ENCODE assay signal across 15 cellular contexts in the genomic region with DNA sequence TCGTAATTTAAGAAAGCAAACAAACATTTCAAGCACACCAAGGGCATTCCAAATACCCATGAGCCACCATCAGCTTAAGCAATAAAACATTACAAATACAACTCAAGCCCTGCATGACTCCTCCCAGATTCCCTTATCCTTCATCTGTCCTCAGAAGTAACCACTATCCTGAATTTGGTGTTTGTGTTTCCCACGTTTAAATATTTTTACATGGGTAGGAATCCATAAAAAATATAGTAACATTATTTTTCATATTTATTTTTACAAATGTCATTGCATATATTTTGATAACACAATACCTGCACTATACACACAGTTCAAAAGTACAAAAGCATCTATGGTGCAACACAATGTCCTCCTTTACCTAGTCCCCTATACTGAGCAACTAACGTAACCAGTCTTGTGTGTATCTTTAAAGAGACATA. TPM values are rescaled to one million over a fixed set of nuclear protein-coding genes. Genes with fewer than 3 reads are reported as not detected.
DNase-seq lines count a peak whose midpoint lies in the region; ATAC-seq and TF ChIP-seq lines count a peak whose summit lies in the region.
"Had no signal": no experiment of that assay in that cellular context is flagged by ENCODE, and none has a peak within 500 bp of the region (broad histone marks: within the 10 kb centered on the region; RNA-seq: fewer than 3 reads in every experiment).

No MANE protein-coding gene starts in this region.

- DNase-seq in PC-3 (peak; percentile 48), fibroblast of mammary gland (ENCODE audit: low read depth) (peak; percentile 43), retina (no peak)
- DNase-seq: activated naive CD4-positive, alpha-beta T cell treated with anti-CD3 and anti-CD28 coated beads, Interleukin-2, amount 10 ng/mL, durations not matched to agents 7 days and 5 days; CD4-positive, CD25-positive, alpha-beta regulatory T cell; effector memory CD8-positive, alpha-beta T cell; KBM-7; NCI-H1694 treated with DMSO at 0.1 percent for 48 hours; NCI-H524; Peyer's patch; sigmoid colon; stimulated activated CD4-positive, alpha-beta T cell treated with anti-CD3 and anti-CD28 coated beads, Interleukin-4, amount 100 ng/mL, for 4 hours; transverse colon had no signal

- 55% methylated on average over 3 of the region's 3 CpGs for WGBS in urinary bladder

- peak overlapping the region; percentile 86 for H3K27ac ChIP-seq in PC-3 (ENCODE audit: low read length)
- H3K27ac ChIP-seq in urinary bladder (ENCODE audit: low read depth): peak overlapping the region; percentile 23
- H3K27ac ChIP-seq: Peyer's patch, sigmoid colon had no signal

- peak; percentile 75 for ATAC-seq in PC-3
- ATAC-seq in HG02798 (IDR thresholded peaks at IDR 0.05; ENCODE audit: poor library complexity, unreplicated experiment): no peak
- ATAC-seq: effector memory CD8-positive, alpha-beta T cell had no signal

- H3F3A ChIP-seq in PC-3 (ENCODE audit: low read length, unreplicated experiment): peaks cover 3% of the 10 kb centered on the region

- H3K36me3 ChIP-seq in PC-3 (ENCODE audit: low read depth, low read length) (peaks cover 20% of the 10 kb centered on the region), urinary bladder (ENCODE audit: insufficient read depth) (no peaks in the 10 kb centered on the region)
- H3K36me3 ChIP-seq: Peyer's patch, sigmoid colon had no signal

- TF ChIP-seq CTCF in PC-3 (conservative IDR thresholded peaks at IDR 0.05; ENCODE audit: low read depth, low read length): no peak
- no peak for TF ChIP-seq CTCF in fibroblast of mammary gland (conservative IDR thresholded peaks at IDR 0.05; ENCODE audit: control insufficient read depth, insufficient read depth, low read depth, low read length)

- peak overlapping the region; percentile 51 for H3K9ac ChIP-seq in PC-3 (ENCODE audit: low read length)

- intact Hi-C loops in PC-3 (cut with micrococcal nuclease): no loop called here

- no peak overlapping the region for H2AFZ ChIP-seq in PC-3 (ENCODE audit: low read length)

- BruUV-seq in PC-3 (replicated peaks; lab: Mats Ljungman, UMichigan): no TSS peak

- H3K79me2 ChIP-seq in PC-3 (ENCODE audit: low read length): peaks cover 100% of the 10 kb centered on the region

- H4K20me1 ChIP-seq in PC-3 (ENCODE audit: low read length): peaks cover 50% of the 10 kb centered on the region

- H3K9me2 ChIP-seq in PC-3 (replicated peaks; ENCODE audit: low read length): no peaks in the 10 kb centered on the region

- H3K27me3 ChIP-seq in PC-3 (ENCODE audit: low read length): no peaks in the 10 kb centered on the region
- H3K27me3 ChIP-seq: Peyer's patch, sigmoid colon, transverse colon had no signal

- POLR2A ChIA-PET in PC-3 (lab: Charles Lee; ENCODE audit: unreplicated experiment): interaction anchor here (0.6 kb wide), 1 partner anchor 33 kb away, joined by 4 read pairs; no protein-coding TSS in a partner anchor

- H3K4me2 ChIP-seq in PC-3 (ENCODE audit: low read length): peak overlapping the region; percentile 78

- CTCF ChIA-PET in PC-3 (lab: Charles Lee): no interaction called here

- H3K4me1 ChIP-seq in PC-3 (ENCODE audit: insufficient read depth, low read length) (peaks cover 36% of the 10 kb centered on the region), urinary bladder (ENCODE audit: insufficient read depth) (no peaks in the 10 kb centered on the region)

- H3K9me3 ChIP-seq in PC-3 (ENCODE audit: low read length): peaks cover 7% of the 10 kb centered on the region; the same call in 1 of the 2 replicates
- H3K9me3 ChIP-seq: Peyer's patch, sigmoid colon, transverse colon had no signal

- peak overlapping the region; percentile 47 for H3K4me3 ChIP-seq in PC-3 (ENCODE audit: low read length)
- no peak overlapping the region for H3K4me3 ChIP-seq in fibroblast of mammary gland (ENCODE audit: control insufficient read depth, low read depth, low read length)
- no peak overlapping the region for H3K4me3 ChIP-seq in urinary bladder (ENCODE audit: low read depth, low read length)
- H3K4me3 ChIP-seq: Peyer's patch, sigmoid colon, transverse colon had no signal

RNA-seq across cellular contexts. Expression of a gene that starts 6.4 kb away (rescaled TPM):
- total RNA-seq in PC-3 (2014; rRNA removed): 84.5 and 86.0 TPM in 2 replicates
- 151 TPM for total RNA-seq in urinary bladder
- polyA plus RNA-seq in urinary bladder: 43.5 TPM

RNA-seq across cellular contexts. Expression of a gene that starts 36.0 kb away (rescaled TPM):
- total RNA-seq in PC-3 (2014; rRNA removed): 9.0 and 11.6 TPM in 2 replicates
- total RNA-seq in urinary bladder: 38.4 TPM
- polyA plus RNA-seq in urinary bladder: 13.2 TPM

RNA-seq across cellular contexts. Expression of a gene that starts 43.3 kb away (rescaled TPM):
- 2,333 and 2,823 TPM in 2 replicates for total RNA-seq in PC-3 (2014; rRNA removed)
- total RNA-seq in urinary bladder: 1,380 TPM
- 2,876 TPM for polyA plus RNA-seq in urinary bladder

RNA-seq across cellular contexts. Expression of a gene that starts 49.4 kb away (rescaled TPM):
- total RNA-seq in PC-3 (2014; rRNA removed): 1.3 and 2.4 TPM in 2 replicates
- total RNA-seq in urinary bladder: 6.0 TPM
- polyA plus RNA-seq in urinary bladder: 5.9 TPM
